11 cellular contexts compared by ENCODE assay signal in the genomic region with DNA sequence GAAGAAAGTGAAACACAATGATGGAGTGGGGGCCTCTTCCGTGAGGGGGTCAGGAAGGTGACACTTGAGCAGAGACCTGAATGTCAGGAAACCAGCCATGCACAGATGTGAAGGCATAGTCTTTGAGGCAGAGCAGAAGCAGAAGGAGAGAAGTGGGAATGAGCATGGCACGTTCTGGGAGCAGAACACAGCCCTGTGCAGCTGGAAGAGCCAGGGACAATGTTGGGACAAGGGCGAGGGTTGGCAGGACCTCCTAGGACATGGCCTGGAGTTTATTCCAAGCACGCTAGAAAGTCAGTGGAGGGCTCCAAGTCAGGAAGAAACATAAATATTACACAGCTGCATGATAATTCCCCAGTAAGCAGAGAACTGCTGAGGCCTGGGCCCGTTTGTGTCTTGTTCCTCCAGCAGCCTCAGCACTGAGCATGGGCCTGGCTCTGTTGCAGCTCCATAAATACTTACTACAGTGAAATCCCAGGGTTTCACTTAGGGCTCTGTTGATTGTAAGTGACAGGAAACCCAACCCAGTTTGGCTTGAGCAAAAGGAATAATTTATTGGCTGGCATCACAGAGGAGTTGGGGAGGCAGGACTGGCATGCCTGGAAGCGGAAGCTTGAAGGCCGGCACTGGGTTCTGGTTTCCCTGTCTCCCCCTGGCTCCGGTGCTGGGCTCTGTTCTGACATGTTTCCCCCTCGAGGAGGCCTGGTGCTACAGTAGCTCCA.
A peak's percentile ranks its signal among the peaks of the same experiment; 100 is the strongest.
DNase-seq lines count a peak whose midpoint lies in the region; ATAC-seq and TF ChIP-seq lines count a peak whose summit lies in the region.
"Had no signal": no experiment of that assay in that cellular context is flagged by ENCODE, and none has a peak within 500 bp of the region (broad histone marks: within the 10 kb centered on the region; RNA-seq: fewer than 3 reads in every experiment).

No MANE protein-coding gene starts in this region.

- H3K36me3 ChIP-seq in heart right ventricle: peaks cover 0 to 66% (median 4%) of the 10 kb centered on the region in 9 donors
- H3K36me3 ChIP-seq in rectal smooth muscle tissue (ENCODE audit: control insufficient read depth, insufficient read depth, low read length): no peaks in the 10 kb centered on the region
- H3K36me3 ChIP-seq in vagina: no peaks in the 10 kb centered on the region

- H3K4me1 ChIP-seq in heart right ventricle (peaks cover 0 to 60% (median 21%) of the 10 kb centered on the region in 9 donors), rectal smooth muscle tissue (ENCODE audit: control insufficient read depth, insufficient read depth, low read length) (peaks cover 9% of the 10 kb centered on the region), vagina (peaks cover 62% of the 10 kb centered on the region)

- peak in 3 of 9 donors; percentile 7 to 25 (median 23) for TF ChIP-seq CTCF in heart right ventricle (IDR thresholded peaks at IDR 0.05)
- no peak for TF ChIP-seq CTCF in vagina (IDR thresholded peaks at IDR 0.05)

- H3K27me3 ChIP-seq in heart right ventricle (no peaks in the 10 kb centered on the region), rectal smooth muscle tissue (ENCODE audit: control insufficient read depth, insufficient read depth, low read length) (no peaks in the 10 kb centered on the region), vagina (no peaks in the 10 kb centered on the region)

- no peak for TF ChIP-seq POLR2A in vagina (IDR thresholded peaks at IDR 0.05)

- H3K9ac ChIP-seq in rectal smooth muscle tissue (ENCODE audit: low read length): no peak overlapping the region

- DNase-seq in Right ventricle myocardium inferior (ENCODE audit: missing footprints): no peak
- DNase-seq in cardiac septum (ENCODE audit: low spot score): no peak
- no peak for DNase-seq in heart right ventricle
- DNase-seq in vagina (ENCODE audit: extremely low spot score in 2 of 2): no peak
- DNase-seq in NCI-H1092 treated with DMSO at 0.1 percent for 48 hours (lab: John Stamatoyannopoulos, UW): no peak
- DNase-seq in stimulated activated CD4-positive, alpha-beta T cell treated with anti-CD3 and anti-CD28 coated beads, Interleukin-12 subunit alpha, Interleukin-12 subunit beta, amount 100 ng/mL, for 4 hours: no peak
- DNase-seq in Ammon's horn (ENCODE audit: low spot score): no peak
- DNase-seq: activated T-cell treated with anti-CD3 and anti-CD28 coated beads, Interleukin-2, amount 50 U/mL, for 24 hours; MV-4-11; NCI-H2227 treated with DMSO at 0.1 percent for 48 hours had no signal

- ATAC-seq in Right ventricle myocardium inferior (peak; percentile 58), heart right ventricle (peak in 7 of 8 donors; percentile 53 to 79 (median 70))

- no peaks in the 10 kb centered on the region for H3K9me3 ChIP-seq in heart right ventricle
- no peaks in the 10 kb centered on the region for H3K9me3 ChIP-seq in vagina

- no peak overlapping the region for H3K4me3 ChIP-seq in heart right ventricle
- H3K4me3 ChIP-seq in rectal smooth muscle tissue (ENCODE audit: low read length): peak overlapping the region; percentile 9
- H3K4me3 ChIP-seq in vagina: no peak overlapping the region

- intact Hi-C loops in Right ventricle myocardium inferior (cut with DNase I): loop anchor here (5.0 kb wide), 1 partner anchor 66 kb away; a partner anchor contains a TSS
- intact Hi-C loops in cardiac septum (cut with DNase I): no loop called here
- intact Hi-C loops in heart right ventricle (cut with DNase I): loop anchor here in 3 of 10 donors (10.0 kb wide), 3 partner anchors 92 to 1638 kb away; no protein-coding TSS in a partner anchor
- intact Hi-C loops in vagina (cut with DNase I): no loop called here

- peak overlapping the region; percentile 17 to 73 (median 60) for H3K27ac ChIP-seq in heart right ventricle
- H3K27ac ChIP-seq in rectal smooth muscle tissue (ENCODE audit: low read depth, low read length): peak overlapping the region; percentile 60
- peak overlapping the region; percentile 37 for H3K27ac ChIP-seq in vagina

- WGBS in heart right ventricle, 2 donors: 61 to 81% methylated on average over 9 of the region's 9 CpGs
